In the genomic region with DNA sequence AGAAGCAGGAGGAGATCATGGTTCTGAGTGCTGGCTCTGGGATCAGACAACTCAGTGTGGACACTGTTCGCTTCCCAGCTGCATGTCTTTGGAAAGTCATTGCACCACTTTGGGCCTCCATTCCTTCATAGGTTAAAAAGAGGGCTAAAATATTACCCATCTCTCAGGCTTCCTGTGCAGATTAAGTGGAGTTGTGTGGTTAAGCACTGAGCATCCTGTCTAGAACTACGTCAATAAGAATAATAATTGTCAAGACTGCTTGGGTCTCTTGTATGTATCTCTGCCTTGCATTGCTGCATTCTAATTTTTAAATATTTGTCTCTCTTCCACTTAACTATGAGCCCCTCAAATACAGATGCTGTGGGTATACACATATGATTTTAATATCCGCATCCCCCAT, we compare ENCODE assay signal across 18 cellular contexts. TPM values are rescaled to one million over a fixed set of nuclear protein-coding genes. Genes with fewer than 3 reads are reported as not detected.
DNase-seq lines count a peak whose midpoint lies in the region; ATAC-seq and TF ChIP-seq lines count a peak whose summit lies in the region.
"Had no signal": no experiment of that assay in that cellular context is flagged by ENCODE, and none has a peak within 500 bp of the region (broad histone marks: within the 10 kb centered on the region; RNA-seq: fewer than 3 reads in every experiment).

No MANE protein-coding gene starts in this region.

- H2AK5ac ChIP-seq in mesendoderm (ENCODE audit: low read length), result no peak overlapping the region

- H4K8ac ChIP-seq in mesendoderm (ENCODE audit: low read depth, low read length), result no peak overlapping the region

- H3K36me3 Mint-ChIP-seq in neural progenitor cell, result no peaks in the 10 kb centered on the region
- H3K36me3 Mint-ChIP-seq in activated CD4-positive, alpha-beta T cell treated with anti-CD3 and anti-CD28 coated beads, Interleukin-2, amount 10 ng/mL, durations not matched to agents 24 days and 14 days (ENCODE audit: low read depth), result no peaks in the 10 kb centered on the region
- H3K36me3 Mint-ChIP-seq: CD4-positive, alpha-beta memory T cell had no signal

- TF ChIP-seq CTCF in OCI-LY3 (IDR thresholded peaks at IDR 0.05; ENCODE audit: low read depth, low read length) (no peak), neural progenitor cell (IDR thresholded peaks at IDR 0.05) (no peak)

- H3K56ac ChIP-seq in mesendoderm (ENCODE audit: low read length), result no peak overlapping the region

- no peak overlapping the region for H2BK5ac ChIP-seq in mesendoderm (ENCODE audit: low read length)

- H3K9ac ChIP-seq in OCI-LY3 (ENCODE audit: low read length) (no peak overlapping the region), neural progenitor cell (no peak overlapping the region), mesendoderm (ENCODE audit: low read length) (no peak overlapping the region)

- no peak overlapping the region for H3K23ac ChIP-seq in mesendoderm (ENCODE audit: low read length)

- H3K79me1 ChIP-seq in mesendoderm (ENCODE audit: low read length), result no peaks in the 10 kb centered on the region

- no peak overlapping the region for H3K4ac ChIP-seq in mesendoderm (ENCODE audit: low read depth, low read length)

- no CpG with 5 or more reads among the region's 3 CpGs for WGBS in mesendoderm (ENCODE audit: extremely low coverage, insufficient coverage, low lambda C conversion rate)

- H3K27me3 Mint-ChIP-seq in neural progenitor cell (ENCODE audit: insufficient read depth, low read depth), result peaks cover 3% of the 10 kb centered on the region
- H3K27me3 Mint-ChIP-seq in stimulated activated naive CD8-positive, alpha-beta T cell treated with anti-CD3 and anti-CD28 coated beads, Interleukin-15, amount 100 ng/mL, for 72 hours, result no peaks in the 10 kb centered on the region
- peaks cover 9% of the 10 kb centered on the region for H3K27me3 Mint-ChIP-seq in activated CD4-positive, alpha-beta T cell treated with anti-CD3 and anti-CD28 coated beads, Interleukin-2, amount 10 ng/mL, durations not matched to agents 24 days and 14 days

- H3K4me3 ChIP-seq in Jurkat, Clone E6-1 (ENCODE audit: low read length), result no peak overlapping the region
- no peak overlapping the region for H3K4me3 ChIP-seq in OCI-LY3 (ENCODE audit: low read length)
- H3K4me3 ChIP-seq in neural progenitor cell, result no peak overlapping the region
- H3K4me3 ChIP-seq in mesendoderm (ENCODE audit: low read length), result no peak overlapping the region
- H3K4me3 ChIP-seq: A549, GM12878, GM23338 had no signal

- no peaks in the 10 kb centered on the region for H3F3A ChIP-seq in neural progenitor cell (ENCODE audit: low read depth)

- H2BK15ac ChIP-seq in mesendoderm (replicated peaks; ENCODE audit: low read depth), result no peak overlapping the region

- H2BK120ac ChIP-seq in mesendoderm (ENCODE audit: low read depth, low read length), result no peak overlapping the region

- H3K4me2 ChIP-seq in OCI-LY3 (ENCODE audit: low read length) (0 out of 2 replicates have a peak overlapping the region, but pooled peaks have one; percentile 56), neural progenitor cell (no peak overlapping the region), mesendoderm (ENCODE audit: low read length) (no peak overlapping the region)
- H3K4me2 ChIP-seq: A549, GM23338 had no signal

- H3K36me3 ChIP-seq in OCI-LY3 (replicated peaks; ENCODE audit: low read depth, low read length), result no peaks in the 10 kb centered on the region
- no peaks in the 10 kb centered on the region for H3K36me3 ChIP-seq in neural progenitor cell
- H3K36me3 ChIP-seq in mesendoderm (ENCODE audit: control insufficient read depth, insufficient read depth, low read length), result no peaks in the 10 kb centered on the region
- H3K36me3 ChIP-seq: BE2C had no signal

- DNase-seq in Jurkat, Clone E6-1 (ENCODE audit: low read depth, low spot score), result peak; percentile 28
- no peak for DNase-seq in epithelial cell of prostate (ENCODE audit: low read depth, low spot score)
- no peak for DNase-seq in neural progenitor cell (ENCODE audit: low spot score)
- no peak for DNase-seq in stimulated activated naive CD8-positive, alpha-beta T cell treated with anti-CD3 and anti-CD28 coated beads, Interleukin-15, amount 100 ng/mL, for 72 hours
- DNase-seq in activated CD4-positive, alpha-beta T cell treated with anti-CD3 and anti-CD28 coated beads, Interleukin-2, amount 10 ng/mL, durations not matched to agents 24 days and 14 days, result no peak
- DNase-seq in mesendoderm, result no peak
- DNase-seq: BE2C, DMS79, H9 had no signal

- H3K4me3 Mint-ChIP-seq in neural progenitor cell, result no peak overlapping the region
- no peak overlapping the region for H3K4me3 Mint-ChIP-seq in stimulated activated naive CD8-positive, alpha-beta T cell treated with anti-CD3 and anti-CD28 coated beads, Interleukin-15, amount 100 ng/mL, for 72 hours
- no peak overlapping the region for H3K4me3 Mint-ChIP-seq in activated CD4-positive, alpha-beta T cell treated with anti-CD3 and anti-CD28 coated beads, Interleukin-2, amount 10 ng/mL, durations not matched to agents 24 days and 14 days
- H3K4me3 Mint-ChIP-seq: CD4-positive, alpha-beta memory T cell; GM23338; H9 had no signal

- H3K27me3 ChIP-seq in OCI-LY3 (ENCODE audit: low read depth, low read length) (peaks cover 5% of the 10 kb centered on the region; the same call in 1 of the 2 replicates), neural progenitor cell (no peaks in the 10 kb centered on the region), mesendoderm (ENCODE audit: insufficient read depth, low read length, poor library complexity) (no peaks in the 10 kb centered on the region)
- H3K27me3 ChIP-seq: BE2C had no signal

- H2AFZ ChIP-seq in OCI-LY3 (ENCODE audit: low read depth, low read length) (0 out of 2 replicates have a peak overlapping the region, but pooled peaks have one; percentile 56), neural progenitor cell (replicated peaks) (peak overlapping the region; percentile 51)
- H2AFZ ChIP-seq: GM23338 had no signal

- H3K9me3 Mint-ChIP-seq in neural progenitor cell, result no peaks in the 10 kb centered on the region
- H3K9me3 Mint-ChIP-seq in stimulated activated naive CD8-positive, alpha-beta T cell treated with anti-CD3 and anti-CD28 coated beads, Interleukin-15, amount 100 ng/mL, for 72 hours, result no peaks in the 10 kb centered on the region
- no peaks in the 10 kb centered on the region for H3K9me3 Mint-ChIP-seq in activated CD4-positive, alpha-beta T cell treated with anti-CD3 and anti-CD28 coated beads, Interleukin-2, amount 10 ng/mL, durations not matched to agents 24 days and 14 days
- H3K9me3 Mint-ChIP-seq: CD4-positive, alpha-beta memory T cell; GM23338; H9 had no signal

- peaks cover 28% of the 10 kb centered on the region for H3K4me1 ChIP-seq in OCI-LY3 (ENCODE audit: low read length)
- H3K4me1 ChIP-seq in neural progenitor cell, result no peaks in the 10 kb centered on the region
- H3K4me1 ChIP-seq in mesendoderm (ENCODE audit: control insufficient read depth, low read depth, low read length), result no peaks in the 10 kb centered on the region
- H3K4me1 ChIP-seq: A549, BE2C had no signal

- H3K27ac ChIP-seq in OCI-LY3 (ENCODE audit: low read length) (no peak overlapping the region), epithelial cell of prostate (peak overlapping the region; percentile 65), neural progenitor cell (no peak overlapping the region), mesendoderm (ENCODE audit: low read depth, low read length) (no peak overlapping the region)
- H3K27ac ChIP-seq: A549, C4-2B, HL-60 had no signal

- H3K27ac Mint-ChIP-seq in neural progenitor cell, result no peak overlapping the region
- no peak overlapping the region for H3K27ac Mint-ChIP-seq in stimulated activated naive CD8-positive, alpha-beta T cell treated with anti-CD3 and anti-CD28 coated beads, Interleukin-15, amount 100 ng/mL, for 72 hours
- no peak overlapping the region for H3K27ac Mint-ChIP-seq in activated CD4-positive, alpha-beta T cell treated with anti-CD3 and anti-CD28 coated beads, Interleukin-2, amount 10 ng/mL, durations not matched to agents 24 days and 14 days
- H3K27ac Mint-ChIP-seq: CD4-positive, alpha-beta memory T cell; GM23338; H9 had no signal

- H3K9me3 ChIP-seq in OCI-LY3 (ENCODE audit: insufficient read depth, low read length) (no peaks in the 10 kb centered on the region), neural progenitor cell (ENCODE audit: low read depth) (no peaks in the 10 kb centered on the region)
- H3K9me3 ChIP-seq: A549, BE2C had no signal

- no peaks in the 10 kb centered on the region for H4K20me1 ChIP-seq in OCI-LY3 (ENCODE audit: insufficient read depth, low read length)
- no peaks in the 10 kb centered on the region for H4K20me1 ChIP-seq in neural progenitor cell (ENCODE audit: low read depth)

- H3K4me1 Mint-ChIP-seq in neural progenitor cell, result peaks cover 2% of the 10 kb centered on the region
- H3K4me1 Mint-ChIP-seq in stimulated activated naive CD8-positive, alpha-beta T cell treated with anti-CD3 and anti-CD28 coated beads, Interleukin-15, amount 100 ng/mL, for 72 hours, result peaks cover 8% of the 10 kb centered on the region
- H3K4me1 Mint-ChIP-seq in activated CD4-positive, alpha-beta T cell treated with anti-CD3 and anti-CD28 coated beads, Interleukin-2, amount 10 ng/mL, durations not matched to agents 24 days and 14 days, result peaks cover 19% of the 10 kb centered on the region
- H3K4me1 Mint-ChIP-seq: GM23338, H9 had no signal

- no peak for ATAC-seq in stimulated activated naive CD8-positive, alpha-beta T cell treated with anti-CD3 and anti-CD28 coated beads, Interleukin-15, amount 100 ng/mL, for 72 hours

- no peak overlapping the region for H4K5ac ChIP-seq in mesendoderm (ENCODE audit: low read length)

- H3K18ac ChIP-seq in mesendoderm (ENCODE audit: low read length), result no peak overlapping the region

- intact Hi-C loops in activated CD4-positive, alpha-beta T cell treated with anti-CD3 and anti-CD28 coated beads, Interleukin-2, amount 10 ng/mL, durations not matched to agents 24 days and 14 days (cut with micrococcal nuclease), result no loop called here

- H3K79me2 ChIP-seq in OCI-LY3 (ENCODE audit: low read length), result no peaks in the 10 kb centered on the region
- H3K79me2 ChIP-seq in neural progenitor cell (ENCODE audit: low read depth), result no peaks in the 10 kb centered on the region
- H3K79me2 ChIP-seq in mesendoderm (ENCODE audit: control insufficient read depth, insufficient read depth, low read length), result no peaks in the 10 kb centered on the region

RNA-seq across cellular contexts. Expression of a gene that starts 22.3 kb away (rescaled TPM):
- polyA plus RNA-seq in Jurkat, Clone E6-1 (2012; ENCODE audit: insufficient read depth, insufficient read length), result not detected
- 1.9 TPM in 1 of 2 replicates, not detected in the other for total RNA-seq in neural progenitor cell (ENCODE audit: low replicate concordance)
- total RNA-seq in activated CD4-positive, alpha-beta T cell treated with anti-CD3 and anti-CD28 coated beads, Interleukin-2, amount 10 ng/mL, durations not matched to agents 24 days and 14 days, result not detected in 2 replicates
- 0.06 TPM for polyA plus RNA-seq in mesendoderm (2013, experiment 1 of 2)
- polyA plus RNA-seq in mesendoderm (2013, experiment 2 of 2), result 0.07 TPM
- total RNA-seq: CD4-positive, alpha-beta memory T cell; G401; GM23338 had no signal
- polyA plus RNA-seq: A549; AG04450; CD4-positive, alpha-beta memory T cell; GM12878 had no signal

RNA-seq across cellular contexts. Expression of a gene that starts 40.4 kb away (rescaled TPM):
- 12.0 TPM for polyA plus RNA-seq in Jurkat, Clone E6-1 (2012; ENCODE audit: insufficient read depth, insufficient read length)
- 0.09 TPM in 1 of 2 replicates, not detected in the other for total RNA-seq in neural progenitor cell (ENCODE audit: low replicate concordance)
- total RNA-seq in activated CD4-positive, alpha-beta T cell treated with anti-CD3 and anti-CD28 coated beads, Interleukin-2, amount 10 ng/mL, durations not matched to agents 24 days and 14 days, result 93.2 and 97.2 TPM in 2 replicates
- 0.04 TPM for polyA plus RNA-seq in mesendoderm (2013, experiment 1 of 2)
- polyA plus RNA-seq in mesendoderm (2013, experiment 2 of 2), result 0.11 TPM
- total RNA-seq: G401, GM23338 had no signal

Comparison
In these comparisons a context has a peak if more than half of its experiments do, and no peak if none do; other contexts are left out.
1. RNA of a gene that starts 40.4 kb away (total RNA-seq): 93.2 to 97.2 TPM in activated CD4-positive, alpha-beta T cell treated with anti-CD3 and anti-CD28 coated beads, Interleukin-2, amount 10 ng/mL, durations not matched to agents 24 days and 14 days; 0.09 TPM in neural progenitor cell; every median in the first group is over 10 times any median in the second.